Comparison of ENCODE assay signal across 2 cellular contexts in the genomic region with DNA sequence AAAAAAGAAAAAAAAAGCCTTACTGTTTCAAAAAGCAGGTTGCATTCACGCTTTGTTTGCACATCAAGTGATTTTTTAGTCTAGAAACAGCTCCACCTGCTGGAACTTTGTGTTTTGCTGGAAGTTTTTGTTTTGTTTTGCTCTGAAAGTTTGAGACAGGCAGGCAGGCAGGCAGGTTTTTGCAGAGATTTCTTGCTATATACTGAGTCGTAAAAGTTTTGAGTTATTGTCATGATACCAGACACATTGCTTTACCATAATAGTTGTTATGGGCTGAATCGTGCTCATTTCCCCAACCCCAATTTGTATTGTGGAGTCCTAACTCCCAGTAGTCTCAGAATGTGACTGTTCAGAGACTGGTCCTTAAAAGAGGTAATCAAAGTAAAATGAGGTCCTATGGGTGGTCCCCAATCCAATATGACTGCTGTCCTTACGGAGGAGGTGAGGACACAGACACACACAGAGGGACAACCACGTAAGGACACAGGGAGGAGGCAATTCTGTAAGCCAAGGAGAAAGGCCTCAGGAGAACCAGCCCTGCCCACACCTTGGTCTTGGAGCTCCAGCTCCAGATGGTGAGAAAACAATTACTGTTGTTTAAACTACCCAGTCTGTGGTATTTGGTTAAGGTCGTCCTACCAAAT.
TF ChIP-seq lines count a peak whose summit lies in the region.

No MANE protein-coding gene starts in this region.

TF ChIP-seq in K562, 482 proteins besides CTCF, POLR2A, EP300 and RAD21:
- TF ChIP-seq ZNF507 (tag; conservative IDR thresholded peaks at IDR 0.05), result no peak
- TF ChIP-seq SMC3 (conservative IDR thresholded peaks at IDR 0.05; ENCODE audit: insufficient read depth, low read depth, low read length), result 0 out of 2 replicates have a peak, but pooled peaks have one; percentile 32

TF ChIP-seq in HepG2, 621 proteins besides CTCF, POLR2A, EP300 and RAD21:
- no peak for TF ChIP-seq NR2F2 (IDR thresholded peaks at IDR 0.05; ENCODE audit: borderline replicate concordance, low read depth)
- peak; percentile 36; the same call in 1 of the 2 replicates for TF ChIP-seq STAG1 (CRISPR knock-in tag; IDR thresholded peaks at IDR 0.05)
- peak; percentile 5; the same call in 1 of the 2 replicates for TF ChIP-seq SMC3 (IDR thresholded peaks at IDR 0.05; ENCODE audit: low read length)
- TF ChIP-seq BHLHE40 (IDR thresholded peaks at IDR 0.05; ENCODE audit: low read length), result no peak
- TF ChIP-seq, protein P1, sequence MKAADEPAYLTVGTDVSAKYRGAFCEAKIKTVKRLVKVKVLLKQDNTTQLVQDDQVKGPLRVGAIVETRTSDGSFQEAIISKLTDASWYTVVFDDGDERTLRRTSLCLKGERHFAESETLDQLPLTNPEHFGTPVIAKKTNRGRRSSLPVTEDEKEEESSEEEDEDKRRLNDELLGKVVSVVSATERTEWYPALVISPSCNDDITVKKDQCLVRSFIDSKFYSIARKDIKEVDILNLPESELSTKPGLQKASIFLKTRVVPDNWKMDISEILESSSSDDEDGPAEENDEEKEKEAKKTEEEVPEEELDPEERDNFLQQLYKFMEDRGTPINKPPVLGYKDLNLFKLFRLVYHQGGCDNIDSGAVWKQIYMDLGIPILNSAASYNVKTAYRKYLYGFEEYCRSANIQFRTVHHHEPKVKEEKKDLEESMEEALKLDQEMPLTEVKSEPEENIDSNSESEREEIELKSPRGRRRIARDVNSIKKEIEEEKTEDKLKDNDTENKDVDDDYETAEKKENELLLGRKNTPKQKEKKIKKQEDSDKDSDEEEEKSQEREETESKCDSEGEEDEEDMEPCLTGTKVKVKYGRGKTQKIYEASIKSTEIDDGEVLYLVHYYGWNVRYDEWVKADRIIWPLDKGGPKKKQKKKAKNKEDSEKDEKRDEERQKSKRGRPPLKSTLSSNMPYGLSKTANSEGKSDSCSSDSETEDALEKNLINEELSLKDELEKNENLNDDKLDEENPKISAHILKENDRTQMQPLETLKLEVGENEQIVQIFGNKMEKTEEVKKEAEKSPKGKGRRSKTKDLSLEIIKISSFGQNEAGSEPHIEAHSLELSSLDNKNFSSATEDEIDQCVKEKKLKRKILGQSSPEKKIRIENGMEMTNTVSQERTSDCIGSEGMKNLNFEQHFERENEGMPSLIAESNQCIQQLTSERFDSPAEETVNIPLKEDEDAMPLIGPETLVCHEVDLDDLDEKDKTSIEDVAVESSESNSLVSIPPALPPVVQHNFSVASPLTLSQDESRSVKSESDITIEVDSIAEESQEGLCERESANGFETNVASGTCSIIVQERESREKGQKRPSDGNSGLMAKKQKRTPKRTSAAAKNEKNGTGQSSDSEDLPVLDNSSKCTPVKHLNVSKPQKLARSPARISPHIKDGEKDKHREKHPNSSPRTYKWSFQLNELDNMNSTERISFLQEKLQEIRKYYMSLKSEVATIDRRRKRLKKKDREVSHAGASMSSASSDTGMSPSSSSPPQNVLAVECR (CRISPR knock-in tag; IDR thresholded peaks at IDR 0.05; ENCODE audit: borderline replicate concordance), result no peak
- no peak for TF ChIP-seq DR1 (CRISPR knock-in tag; IDR thresholded peaks at IDR 0.05)
- TF ChIP-seq, protein P2, sequence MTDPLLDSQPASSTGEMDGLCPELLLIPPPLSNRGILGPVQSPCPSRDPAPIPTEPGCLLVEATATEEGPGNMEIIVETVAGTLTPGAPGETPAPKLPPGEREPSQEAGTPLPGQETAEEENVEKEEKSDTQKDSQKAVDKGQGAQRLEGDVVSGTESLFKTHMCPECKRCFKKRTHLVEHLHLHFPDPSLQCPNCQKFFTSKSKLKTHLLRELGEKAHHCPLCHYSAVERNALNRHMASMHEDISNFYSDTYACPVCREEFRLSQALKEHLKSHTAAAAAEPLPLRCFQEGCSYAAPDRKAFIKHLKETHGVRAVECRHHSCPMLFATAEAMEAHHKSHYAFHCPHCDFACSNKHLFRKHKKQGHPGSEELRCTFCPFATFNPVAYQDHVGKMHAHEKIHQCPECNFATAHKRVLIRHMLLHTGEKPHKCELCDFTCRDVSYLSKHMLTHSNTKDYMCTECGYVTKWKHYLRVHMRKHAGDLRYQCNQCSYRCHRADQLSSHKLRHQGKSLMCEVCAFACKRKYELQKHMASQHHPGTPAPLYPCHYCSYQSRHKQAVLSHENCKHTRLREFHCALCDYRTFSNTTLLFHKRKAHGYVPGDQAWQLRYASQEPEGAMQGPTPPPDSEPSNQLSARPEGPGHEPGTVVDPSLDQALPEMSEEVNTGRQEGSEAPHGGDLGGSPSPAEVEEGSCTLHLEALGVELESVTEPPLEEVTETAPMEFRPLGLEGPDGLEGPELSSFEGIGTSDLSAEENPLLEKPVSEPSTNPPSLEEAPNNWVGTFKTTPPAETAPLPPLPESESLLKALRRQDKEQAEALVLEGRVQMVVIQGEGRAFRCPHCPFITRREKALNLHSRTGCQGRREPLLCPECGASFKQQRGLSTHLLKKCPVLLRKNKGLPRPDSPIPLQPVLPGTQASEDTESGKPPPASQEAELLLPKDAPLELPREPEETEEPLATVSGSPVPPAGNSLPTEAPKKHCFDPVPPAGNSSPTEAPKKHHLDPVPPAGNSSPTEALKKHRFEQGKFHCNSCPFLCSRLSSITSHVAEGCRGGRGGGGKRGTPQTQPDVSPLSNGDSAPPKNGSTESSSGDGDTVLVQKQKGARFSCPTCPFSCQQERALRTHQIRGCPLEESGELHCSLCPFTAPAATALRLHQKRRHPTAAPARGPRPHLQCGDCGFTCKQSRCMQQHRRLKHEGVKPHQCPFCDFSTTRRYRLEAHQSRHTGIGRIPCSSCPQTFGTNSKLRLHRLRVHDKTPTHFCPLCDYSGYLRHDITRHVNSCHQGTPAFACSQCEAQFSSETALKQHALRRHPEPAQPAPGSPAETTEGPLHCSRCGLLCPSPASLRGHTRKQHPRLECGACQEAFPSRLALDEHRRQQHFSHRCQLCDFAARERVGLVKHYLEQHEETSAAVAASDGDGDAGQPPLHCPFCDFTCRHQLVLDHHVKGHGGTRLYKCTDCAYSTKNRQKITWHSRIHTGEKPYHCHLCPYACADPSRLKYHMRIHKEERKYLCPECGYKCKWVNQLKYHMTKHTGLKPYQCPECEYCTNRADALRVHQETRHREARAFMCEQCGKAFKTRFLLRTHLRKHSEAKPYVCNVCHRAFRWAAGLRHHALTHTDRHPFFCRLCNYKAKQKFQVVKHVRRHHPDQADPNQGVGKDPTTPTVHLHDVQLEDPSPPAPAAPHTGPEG (CRISPR knock-in tag; IDR thresholded peaks at IDR 0.05), result peak; percentile 80; the same call in 1 of the 2 replicates
